ENCODE assay signal across 8 cellular contexts in genomic region chr7:101244385-101245146, GRCh38. TPM values are rescaled to one million over a fixed set of nuclear protein-coding genes. Genes with fewer than 3 reads are reported as not detected.
A peak's percentile ranks its signal among the peaks of the same experiment; 100 is the strongest.
DNase-seq lines count a peak whose midpoint lies in the region; ATAC-seq and TF ChIP-seq lines count a peak whose summit lies in the region.

TSS of gene FIS1 (minus strand) at chr7:101245081. CDS start at chr7:101245004, 77 bp downstream.

- H3K9me3 ChIP-seq in heart left ventricle (no peaks in the 10 kb centered on the region), upper lobe of right lung (no peaks in the 10 kb centered on the region)

- peaks cover 5 to 55% (median 37%) of the 10 kb centered on the region in 12 donors for H3K4me1 ChIP-seq in heart left ventricle
- peaks cover 9% of the 10 kb centered on the region for H3K4me1 ChIP-seq in upper lobe of right lung

- H3K27ac ChIP-seq in adipose tissue (ENCODE audit: low read depth, low read length) (peak within 1 kb of the TSS; percentile 80), heart left ventricle (peak within 1 kb of the TSS; percentile 84 to 99 (median 95)), upper lobe of right lung (peak within 1 kb of the TSS; percentile 83)

- H3K36me3 ChIP-seq in heart left ventricle (peaks cover 0 to 51% (median 28%) of the 10 kb centered on the region in 9 donors), upper lobe of right lung (peaks cover 19% of the 10 kb centered on the region)

- TF ChIP-seq CTCF in GM12875 (IDR thresholded peaks at IDR 0.05; ENCODE audit: borderline replicate concordance, insufficient read depth, low read depth, low read length) (peak; percentile 93), heart left ventricle (IDR thresholded peaks at IDR 0.05) (peak in 9 of 12 donors; percentile 15 to 99 (median 93)), upper lobe of right lung (IDR thresholded peaks at IDR 0.05) (no peak)

- DNase-seq in NCI-H1436 (lab: John Stamatoyannopoulos, UW) (peak; percentile 87), T follicular helper cell (ENCODE audit: low read depth) (peak; percentile 84), heart left ventricle (peak; percentile 94 to 97 (median 95)), posterior vena cava (ENCODE audit: low spot score) (peak; percentile 98), upper lobe of right lung (peak; percentile 98)

- no peaks in the 10 kb centered on the region for H3K27me3 ChIP-seq in heart left ventricle
- H3K27me3 ChIP-seq in upper lobe of right lung, result no peaks in the 10 kb centered on the region

- H3K4me3 ChIP-seq in GM12875 (ENCODE audit: low read depth, low read length), result peak within 1 kb of the TSS; percentile 64
- H3K4me3 ChIP-seq in heart left ventricle, result peak within 1 kb of the TSS; percentile 66 to 95 (median 82)
- H3K4me3 ChIP-seq in upper lobe of right lung, result peak within 1 kb of the TSS; percentile 65

- intact Hi-C loops in heart left ventricle (cut with DNase I), result loop anchor here in 7 of 10 donors (1.0 to 10.0 kb wide), 5 partner anchors 8 to 360 kb away; partner anchors contain the start of genes PLOD3 (in 4 of the 7), ZNHIT1 (in 2 of the 7) and UFSP1 (in 1 of the 7)
- intact Hi-C loops in posterior vena cava (cut with DNase I), result no loop called here
- intact Hi-C loops in upper lobe of right lung (cut with DNase I), result no loop called here

- ATAC-seq in HG02798 (IDR thresholded peaks at IDR 0.05; ENCODE audit: poor library complexity, unreplicated experiment) (peak; percentile 94), heart left ventricle (peak; percentile 98 to 99 (median 98)), upper lobe of right lung (peak; percentile 97)

- peak; percentile 43 to 85 for TF ChIP-seq POLR2A in heart left ventricle (IDR thresholded peaks at IDR 0.05)

- WGBS in adipose tissue, 3 donors, result 0 to 1% (median 0%) methylated on average over 43 to 45 of the region's 45 CpGs
- WGBS in heart left ventricle, 4 donors, result 0 to 2% (median 0%) methylated on average over 30 to 45 of the region's 45 CpGs

RNA-seq across cellular contexts. Expression of gene FIS1, which starts in this region (rescaled TPM):
- polyA plus RNA-seq in adipose tissue (100 to 1,000 TPM; 177 to 416 (median 341) TPM), heart left ventricle (100 to 1,000 TPM; 204 to 361 TPM)
- total RNA-seq in heart left ventricle (100 to 1,000 TPM; 249 to 491 (median 282) TPM), posterior vena cava (100 to 1,000 TPM; 166 to 181 TPM), upper lobe of right lung (147 TPM)

Comparison
In these comparisons a context has a peak if more than half of its experiments do, and no peak if none do; other contexts are left out.
1. Peak in every context shown above with its lines: DNase-seq, ATAC-seq, H3K4me3 ChIP-seq and H3K27ac ChIP-seq.
2. intact Hi-C loops: an anchor here in heart left ventricle (1.0 to 10.0 kb wide); none called in posterior vena cava and upper lobe of right lung.